ENCODE assay signal across 8 cellular contexts in genomic region chr2:163182764-163183354, GRCh38.
DNase-seq lines count a peak whose midpoint lies in the region; ATAC-seq lines count a peak whose summit lies in the region.

No MANE protein-coding gene starts in this region.

- no peak overlapping the region for H2AFZ ChIP-seq in neuronal stem cell (ENCODE audit: low read length)

- H3K27ac Mint-ChIP-seq in T-helper 2 cell treated with Interferon-gamma antibody and Interleukin-4, amounts not matched to agents 5 μg/mL and 100 μg/mL, for 36 hours, result no peak overlapping the region

- no peak overlapping the region for H2BK15ac ChIP-seq in neuronal stem cell (ENCODE audit: low read length)

- ATAC-seq in HG03066 (IDR thresholded peaks at IDR 0.05; ENCODE audit: low read depth, unreplicated experiment), result peak; percentile 59

- H2BK5ac ChIP-seq in neuronal stem cell (ENCODE audit: low read length), result no peak overlapping the region

- no peak overlapping the region for H4K91ac ChIP-seq in neuronal stem cell (ENCODE audit: low read depth, low read length, poor library complexity)

- no peak overlapping the region for H3K4me3 Mint-ChIP-seq in T-helper 2 cell treated with Interferon-gamma antibody and Interleukin-4, amounts not matched to agents 5 μg/mL and 100 μg/mL, for 36 hours

- no peak overlapping the region for H3K9ac ChIP-seq in neuronal stem cell (ENCODE audit: low read depth, low read length, poor library complexity)

- H3K27me3 ChIP-seq in neuronal stem cell (ENCODE audit: control insufficient read depth in 3 of 3, insufficient read depth in 3 of 3, low read depth in 1 of 3, low read length in 3 of 3), result no peaks in the 10 kb centered on the region

- no peaks in the 10 kb centered on the region for H3K79me1 ChIP-seq in neuronal stem cell (ENCODE audit: low read depth, low read length)

- no peaks in the 10 kb centered on the region for H3K4me1 Mint-ChIP-seq in T-helper 2 cell treated with Interferon-gamma antibody and Interleukin-4, amounts not matched to agents 5 μg/mL and 100 μg/mL, for 36 hours (ENCODE audit: low read depth)

- no peak overlapping the region for H3K4me2 ChIP-seq in neuronal stem cell (ENCODE audit: insufficient read depth, low read length, poor library complexity, severe bottlenecking)

- DNase-seq in NCI-H1694 treated with DMSO at 0.1 percent for 48 hours (lab: John Stamatoyannopoulos, UW), result peak; percentile 53
- DNase-seq in NCI-H1694 (lab: John Stamatoyannopoulos, UW), result no peak
- DNase-seq in RKO (ENCODE audit: low spot score), result peak; percentile 58
- peak; percentile 28 for DNase-seq in inferior parietal cortex (ENCODE audit: extremely low spot score)
- no peak for DNase-seq in substantia nigra (lab: John Stamatoyannopoulos, UW)
- no peak for DNase-seq in T-helper 2 cell treated with Interferon-gamma antibody and Interleukin-4, amounts not matched to agents 5 μg/mL and 100 μg/mL, for 36 hours (ENCODE audit: low spot score)
- no peak for DNase-seq in neuronal stem cell (ENCODE audit: low spot score)

- no peaks in the 10 kb centered on the region for H3K9me3 Mint-ChIP-seq in T-helper 2 cell treated with Interferon-gamma antibody and Interleukin-4, amounts not matched to agents 5 μg/mL and 100 μg/mL, for 36 hours

- no peak overlapping the region for H2BK120ac ChIP-seq in neuronal stem cell (ENCODE audit: low read depth, low read length)

- H4K8ac ChIP-seq in neuronal stem cell (ENCODE audit: low read depth, low read length), result no peak overlapping the region

- H3K27ac ChIP-seq in substantia nigra (ENCODE audit: low read depth, low read length, poor library complexity, severe bottlenecking) (no peak overlapping the region), neuronal stem cell (replicated peaks; ENCODE audit: low read length) (no peak overlapping the region)

- H3K4me1 ChIP-seq in neuronal stem cell (ENCODE audit: control insufficient read depth in 2 of 2, insufficient read depth in 1 of 2, low read depth in 1 of 2, low read length in 2 of 2), result peaks cover under 1 to 4% of the 10 kb centered on the region in 2 donors

- H3K27me3 Mint-ChIP-seq in T-helper 2 cell treated with Interferon-gamma antibody and Interleukin-4, amounts not matched to agents 5 μg/mL and 100 μg/mL, for 36 hours (ENCODE audit: low read depth), result no peaks in the 10 kb centered on the region

- no peak overlapping the region for H3K4ac ChIP-seq in neuronal stem cell (ENCODE audit: low read length)

- H3K4me3 ChIP-seq in neuronal stem cell (ENCODE audit: low read length in 2 of 2), result no peak overlapping the region

- no peaks in the 10 kb centered on the region for H3K9me3 ChIP-seq in neuronal stem cell (replicated peaks in 1 of 2; ENCODE audit: control insufficient read depth in 2 of 2, insufficient read depth in 1 of 2, low read depth in 1 of 2, low read length in 2 of 2)

- H3K23ac ChIP-seq in neuronal stem cell (ENCODE audit: low read depth, low read length, poor library complexity), result no peak overlapping the region

- no peaks in the 10 kb centered on the region for H3K36me3 ChIP-seq in neuronal stem cell (replicated peaks in 1 of 2; ENCODE audit: control insufficient read depth in 2 of 2, insufficient read depth in 2 of 2, low read length in 2 of 2)

- H2AK5ac ChIP-seq in neuronal stem cell (ENCODE audit: low read depth, low read length), result no peak overlapping the region

- WGBS in neuronal stem cell (ENCODE audit: extremely low coverage in 2 of 2, insufficient read length in 2 of 2, insufficient replicate concordance in 1 of 2), 2 donors, result no CpG with 5 or more reads among the region's 2 CpGs

- no peaks in the 10 kb centered on the region for H3K36me3 Mint-ChIP-seq in T-helper 2 cell treated with Interferon-gamma antibody and Interleukin-4, amounts not matched to agents 5 μg/mL and 100 μg/mL, for 36 hours (ENCODE audit: low read depth)

- no peak overlapping the region for H3K18ac ChIP-seq in neuronal stem cell (ENCODE audit: low read length)

- H3K14ac ChIP-seq in neuronal stem cell (ENCODE audit: low read length), result no peak overlapping the region

- H2BK12ac ChIP-seq in neuronal stem cell (ENCODE audit: low read length), result no peak overlapping the region

Comparison
In these comparisons a context has a peak if more than half of its experiments do, and no peak if none do; other contexts are left out.
1. DNase-seq: peak in NCI-H1694 treated with DMSO at 0.1 percent for 48 hours (single experiment), RKO (single experiment) and inferior parietal cortex (single experiment); none in NCI-H1694 (single experiment), substantia nigra (0 of 49), T-helper 2 cell treated with Interferon-gamma antibody and Interleukin-4, amounts not matched to agents 5 μg/mL and 100 μg/mL, for 36 hours (single experiment) and neuronal stem cell (single experiment).